In genomic region chr2:217977840-217978535, GRCh38 we compare ENCODE assay signal across 1 cellular context.
TF ChIP-seq lines count a peak whose summit lies in the region.

No MANE protein-coding gene starts in this region.

TF ChIP-seq in WTC11, 78 proteins besides CTCF, POLR2A, EP300 and RAD21 (continued from another document):
- no peak for TF ChIP-seq PRDM15 (CRISPR knock-in tag; IDR thresholded peaks at IDR 0.05)
- no peak for TF ChIP-seq NR3C1 (CRISPR knock-in tag; conservative IDR thresholded peaks at IDR 0.05; ENCODE audit: low read depth)
- no peak for TF ChIP-seq JUN (CRISPR knock-in tag; IDR thresholded peaks at IDR 0.05)
- no peak for TF ChIP-seq NFYB (CRISPR knock-in tag; conservative IDR thresholded peaks at IDR 0.05; ENCODE audit: low read depth)
- no peak for TF ChIP-seq E2F1 (CRISPR knock-in tag; IDR thresholded peaks at IDR 0.05)
- TF ChIP-seq ZNF512 (CRISPR knock-in tag; IDR thresholded peaks at IDR 0.05; ENCODE audit: borderline replicate concordance) = no peak
- no peak for TF ChIP-seq ZNF232 (CRISPR knock-in tag; IDR thresholded peaks at IDR 0.05)
- TF ChIP-seq HMGA2 (CRISPR knock-in tag; IDR thresholded peaks at IDR 0.05) = no peak
- TF ChIP-seq ZNF219 (CRISPR knock-in tag; IDR thresholded peaks at IDR 0.05; ENCODE audit: borderline replicate concordance) = no peak
- TF ChIP-seq TP53 (CRISPR knock-in tag; IDR thresholded peaks at IDR 0.05) = no peak
- TF ChIP-seq MAX (CRISPR knock-in tag; IDR thresholded peaks at IDR 0.05) = no peak
